1 cellular context compared by ENCODE assay signal in genomic region chr19:3759482-3760254, GRCh38.
TF ChIP-seq lines count a peak whose summit lies in the region.

No MANE protein-coding gene starts in this region.

TF ChIP-seq in GM23338, 12 proteins besides CTCF, POLR2A, EP300 and RAD21 (continued from another document):
- TF ChIP-seq ZNF462 (CRISPR knock-in tag; IDR thresholded peaks at IDR 0.05) (no peak), ZNF114 (CRISPR knock-in tag; IDR thresholded peaks at IDR 0.05) (no peak), ZNF331 (CRISPR knock-in tag; IDR thresholded peaks at IDR 0.05; ENCODE audit: low read depth) (no peak), EZH2phosphoT487 (IDR thresholded peaks at IDR 0.05; ENCODE audit: unreplicated experiment) (no peak), CREB1 (CRISPR knock-in tag; IDR thresholded peaks at IDR 0.05; ENCODE audit: low read depth) (no peak), JUNB (IDR thresholded peaks at IDR 0.05; ENCODE audit: unreplicated experiment) (no peak), POLR2AphosphoS5 (IDR thresholded peaks at IDR 0.05; ENCODE audit: low read depth) (no peak), STAT1 (IDR thresholded peaks at IDR 0.05; ENCODE audit: unreplicated experiment) (no peak)
- TF ChIP-seq, protein P1, sequence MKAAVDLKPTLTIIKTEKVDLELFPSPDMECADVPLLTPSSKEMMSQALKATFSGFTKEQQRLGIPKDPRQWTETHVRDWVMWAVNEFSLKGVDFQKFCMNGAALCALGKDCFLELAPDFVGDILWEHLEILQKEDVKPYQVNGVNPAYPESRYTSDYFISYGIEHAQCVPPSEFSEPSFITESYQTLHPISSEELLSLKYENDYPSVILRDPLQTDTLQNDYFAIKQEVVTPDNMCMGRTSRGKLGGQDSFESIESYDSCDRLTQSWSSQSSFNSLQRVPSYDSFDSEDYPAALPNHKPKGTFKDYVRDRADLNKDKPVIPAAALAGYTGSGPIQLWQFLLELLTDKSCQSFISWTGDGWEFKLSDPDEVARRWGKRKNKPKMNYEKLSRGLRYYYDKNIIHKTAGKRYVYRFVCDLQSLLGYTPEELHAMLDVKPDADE (IDR thresholded peaks at IDR 0.05), result no peak
- TF ChIP-seq, protein P2, sequence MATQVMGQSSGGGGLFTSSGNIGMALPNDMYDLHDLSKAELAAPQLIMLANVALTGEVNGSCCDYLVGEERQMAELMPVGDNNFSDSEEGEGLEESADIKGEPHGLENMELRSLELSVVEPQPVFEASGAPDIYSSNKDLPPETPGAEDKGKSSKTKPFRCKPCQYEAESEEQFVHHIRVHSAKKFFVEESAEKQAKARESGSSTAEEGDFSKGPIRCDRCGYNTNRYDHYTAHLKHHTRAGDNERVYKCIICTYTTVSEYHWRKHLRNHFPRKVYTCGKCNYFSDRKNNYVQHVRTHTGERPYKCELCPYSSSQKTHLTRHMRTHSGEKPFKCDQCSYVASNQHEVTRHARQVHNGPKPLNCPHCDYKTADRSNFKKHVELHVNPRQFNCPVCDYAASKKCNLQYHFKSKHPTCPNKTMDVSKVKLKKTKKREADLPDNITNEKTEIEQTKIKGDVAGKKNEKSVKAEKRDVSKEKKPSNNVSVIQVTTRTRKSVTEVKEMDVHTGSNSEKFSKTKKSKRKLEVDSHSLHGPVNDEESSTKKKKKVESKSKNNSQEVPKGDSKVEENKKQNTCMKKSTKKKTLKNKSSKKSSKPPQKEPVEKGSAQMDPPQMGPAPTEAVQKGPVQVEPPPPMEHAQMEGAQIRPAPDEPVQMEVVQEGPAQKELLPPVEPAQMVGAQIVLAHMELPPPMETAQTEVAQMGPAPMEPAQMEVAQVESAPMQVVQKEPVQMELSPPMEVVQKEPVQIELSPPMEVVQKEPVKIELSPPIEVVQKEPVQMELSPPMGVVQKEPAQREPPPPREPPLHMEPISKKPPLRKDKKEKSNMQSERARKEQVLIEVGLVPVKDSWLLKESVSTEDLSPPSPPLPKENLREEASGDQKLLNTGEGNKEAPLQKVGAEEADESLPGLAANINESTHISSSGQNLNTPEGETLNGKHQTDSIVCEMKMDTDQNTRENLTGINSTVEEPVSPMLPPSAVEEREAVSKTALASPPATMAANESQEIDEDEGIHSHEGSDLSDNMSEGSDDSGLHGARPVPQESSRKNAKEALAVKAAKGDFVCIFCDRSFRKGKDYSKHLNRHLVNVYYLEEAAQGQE (IDR thresholded peaks at IDR 0.05; ENCODE audit: unreplicated experiment), result no peak
